ENCODE assay signal across 8 cellular contexts in genomic region chr5:126600631-126601511, GRCh38. TPM values are rescaled to one million over a fixed set of nuclear protein-coding genes. Genes with fewer than 3 reads are reported as not detected.
DNase-seq lines count a peak whose midpoint lies in the region; ATAC-seq and TF ChIP-seq lines count a peak whose summit lies in the region.

Gene PHAX (plus strand): TSS chr5:126600947. CDS start chr5:126600963, 16 bp downstream.

- no peaks in the 10 kb centered on the region for H3F3A ChIP-seq in Loucy (ENCODE audit: low read depth)
- peaks cover 6% of the 10 kb centered on the region; the same call in 1 of the 2 replicates for H3F3A ChIP-seq in SU-DHL-6 (ENCODE audit: insufficient read depth)

- peaks cover 3% of the 10 kb centered on the region for H3K4me1 ChIP-seq in Loucy (ENCODE audit: insufficient read depth, low read length, poor library complexity, severe bottlenecking)
- peaks cover 26% of the 10 kb centered on the region for H3K4me1 ChIP-seq in upper lobe of right lung

- H2AFZ ChIP-seq in Loucy (ENCODE audit: low read length) (peak within 1 kb of the TSS; percentile 97), SU-DHL-6 (ENCODE audit: low read depth, low read length, severe bottlenecking) (peak within 1 kb of the TSS; percentile 96)

- H3K4me3 ChIP-seq in GM08714 (ENCODE audit: low read length) = peak within 1 kb of the TSS; percentile 96
- peak within 1 kb of the TSS; percentile 91 for H3K4me3 ChIP-seq in H7 (ENCODE audit: insufficient read depth, low read depth, low read length)
- peak within 1 kb of the TSS; percentile 92 for H3K4me3 ChIP-seq in Loucy (ENCODE audit: low read length, poor library complexity, severe bottlenecking)
- peak within 1 kb of the TSS; percentile 96 for H3K4me3 ChIP-seq in SU-DHL-6 (ENCODE audit: insufficient read depth, low read length, poor library complexity, severe bottlenecking)
- peak within 1 kb of the TSS; percentile 99 for H3K4me3 ChIP-seq in upper lobe of right lung

- ATAC-seq in upper lobe of right lung = peak; percentile 99

- peak; percentile 58 for TF ChIP-seq CTCF in Loucy (conservative IDR thresholded peaks at IDR 0.05; ENCODE audit: low read length)
- TF ChIP-seq CTCF in SU-DHL-6 (IDR thresholded peaks at IDR 0.05; ENCODE audit: insufficient read depth, low read length, poor library complexity, severe bottlenecking) = peak; percentile 56
- peak; percentile 76 for TF ChIP-seq CTCF in upper lobe of right lung (IDR thresholded peaks at IDR 0.05)

- H3K9me2 ChIP-seq in Loucy (replicated peaks; ENCODE audit: low read depth, low read length) = no peaks in the 10 kb centered on the region
- H3K9me2 ChIP-seq in SU-DHL-6 (replicated peaks; ENCODE audit: insufficient read depth, low read length) = no peaks in the 10 kb centered on the region

- H3K36me3 ChIP-seq in H7 (replicated peaks; ENCODE audit: control insufficient read depth, insufficient read depth, low read length) (peaks cover 9% of the 10 kb centered on the region), Loucy (ENCODE audit: insufficient read depth, low read length) (0 out of 2 replicates have a peak, but pooled peaks cover 4% of the 10 kb centered on the region), SU-DHL-6 (ENCODE audit: low read length) (peaks cover 9% of the 10 kb centered on the region; the same call in 1 of the 2 replicates), upper lobe of right lung (peaks cover 24% of the 10 kb centered on the region)

- H4K20me1 ChIP-seq in Loucy (ENCODE audit: insufficient read depth, low read length, poor library complexity, severe bottlenecking) (peaks cover 8% of the 10 kb centered on the region), SU-DHL-6 (ENCODE audit: low read depth, low read length) (0 out of 2 replicates have a peak, but pooled peaks cover 4% of the 10 kb centered on the region)

- H3K9ac ChIP-seq in Loucy (ENCODE audit: low read depth, low read length, poor library complexity, severe bottlenecking) (peak within 1 kb of the TSS; percentile 82), SU-DHL-6 (ENCODE audit: low read length) (peak within 1 kb of the TSS; percentile 92)

- H3K79me2 ChIP-seq in Loucy (ENCODE audit: insufficient read depth, low read length) (peaks cover 41% of the 10 kb centered on the region), SU-DHL-6 (ENCODE audit: insufficient read depth, low read length) (peaks cover 49% of the 10 kb centered on the region)

- H3K27me3 ChIP-seq in H7 (ENCODE audit: control insufficient read depth, insufficient read depth, low read length) = no peaks in the 10 kb centered on the region
- no peaks in the 10 kb centered on the region for H3K27me3 ChIP-seq in Loucy (ENCODE audit: insufficient read depth, low read length, poor library complexity, severe bottlenecking)
- no peaks in the 10 kb centered on the region for H3K27me3 ChIP-seq in SU-DHL-6 (ENCODE audit: low read length)
- no peaks in the 10 kb centered on the region for H3K27me3 ChIP-seq in upper lobe of right lung

- H3K9me3 ChIP-seq in Loucy (ENCODE audit: insufficient read depth, low read depth, low read length) (no peaks in the 10 kb centered on the region), SU-DHL-6 (ENCODE audit: insufficient read depth, low read length) (no peaks in the 10 kb centered on the region), upper lobe of right lung (no peaks in the 10 kb centered on the region)

- peak within 1 kb of the TSS; percentile 73 for H3K27ac ChIP-seq in SU-DHL-6 (ENCODE audit: low read depth, low read length)
- H3K27ac ChIP-seq in upper lobe of right lung = peak within 1 kb of the TSS; percentile 90

- H3K4me2 ChIP-seq in Loucy (ENCODE audit: low read depth, low read length, poor library complexity, severe bottlenecking) = peak within 1 kb of the TSS; percentile 87
- peak within 1 kb of the TSS; percentile 67 for H3K4me2 ChIP-seq in SU-DHL-6 (ENCODE audit: low read depth, low read length, poor library complexity, severe bottlenecking)

- intact Hi-C loops in cardiac septum (cut with DNase I) = no loop called here
- intact Hi-C loops in posterior vena cava (cut with DNase I) = no loop called here
- intact Hi-C loops in upper lobe of right lung (cut with DNase I) = no loop called here

- DNase-seq in H7 = peak; percentile 93
- DNase-seq in activated naive CD8-positive, alpha-beta T cell treated with anti-CD3 and anti-CD28 coated beads, Interleukin-2, amount 50 U/mL, for 16 hours (ENCODE audit: low read depth, low spot score) = peak; percentile 37
- peak; percentile 94 for DNase-seq in cardiac septum (ENCODE audit: low spot score)
- DNase-seq in posterior vena cava (ENCODE audit: low spot score) = peak; percentile 93
- peak; percentile 90 for DNase-seq in upper lobe of right lung

RNA-seq across cellular contexts. Expression of gene PHAX, which starts in this region (rescaled TPM):
- 26.2 and 43.1 TPM in 2 replicates for total RNA-seq in H7 (2014; rRNA removed; shearing (Covaris generic))
- 30.1 TPM for total RNA-seq in cardiac septum
- 10 to 100 TPM; 26.0 to 37.7 TPM for total RNA-seq in posterior vena cava
- total RNA-seq in upper lobe of right lung = 23.2 TPM

Comparison
In these comparisons a context has a peak if more than half of its experiments do, and no peak if none do; other contexts are left out.
1. Peak in every context shown above with its lines: DNase-seq, ATAC-seq, H3K4me3 ChIP-seq and H3K27ac ChIP-seq.
2. DNase-seq: peak in every context shown above with its lines; median percentile 94 in cardiac septum; 93 in H7; 93 in posterior vena cava; 90 in upper lobe of right lung; 37 in activated naive CD8-positive, alpha-beta T cell treated with anti-CD3 and anti-CD28 coated beads, Interleukin-2, amount 50 U/mL, for 16 hours.